Comparison of ENCODE assay signal across 1 cellular context in the genomic region with DNA sequence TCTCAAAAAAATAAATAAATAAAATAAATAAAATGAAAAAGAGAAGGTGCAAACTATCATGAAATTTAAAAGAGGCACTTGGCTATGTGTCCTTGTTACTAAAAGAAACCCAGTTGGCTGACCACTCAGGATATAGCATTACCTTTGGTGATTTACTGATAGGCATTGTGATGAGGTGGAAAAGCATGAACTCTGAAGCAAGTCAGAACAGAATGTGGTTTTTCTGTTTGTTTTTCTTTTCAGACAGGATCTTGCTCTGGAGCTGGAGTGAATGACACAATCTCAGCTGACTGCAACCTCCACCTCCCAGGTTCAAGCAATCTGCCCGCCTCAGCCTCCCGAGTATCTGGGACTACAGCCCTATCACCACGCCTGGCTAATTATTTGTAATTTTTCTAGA.
TF ChIP-seq lines count a peak whose summit lies in the region.

No MANE protein-coding gene starts in this region.

TF ChIP-seq in IMR-90, 13 proteins besides CTCF, POLR2A, EP300 and RAD21 (continued from another document):
- TF ChIP-seq, protein P1, sequence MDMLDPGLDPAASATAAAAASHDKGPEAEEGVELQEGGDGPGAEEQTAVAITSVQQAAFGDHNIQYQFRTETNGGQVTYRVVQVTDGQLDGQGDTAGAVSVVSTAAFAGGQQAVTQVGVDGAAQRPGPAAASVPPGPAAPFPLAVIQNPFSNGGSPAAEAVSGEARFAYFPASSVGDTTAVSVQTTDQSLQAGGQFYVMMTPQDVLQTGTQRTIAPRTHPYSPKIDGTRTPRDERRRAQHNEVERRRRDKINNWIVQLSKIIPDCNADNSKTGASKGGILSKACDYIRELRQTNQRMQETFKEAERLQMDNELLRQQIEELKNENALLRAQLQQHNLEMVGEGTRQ (IDR thresholded peaks at IDR 0.05; ENCODE audit: low read depth, low read length), result no peak
- no peak for TF ChIP-seq MAZ (IDR thresholded peaks at IDR 0.05; ENCODE audit: borderline replicate concordance, low read depth, low read length)
